ENCODE assay signal across 25 cellular contexts in genomic region chr14:34794217-34794616, GRCh38.
A peak's percentile ranks its signal among the peaks of the same experiment; 100 is the strongest.
DNase-seq lines count a peak whose midpoint lies in the region; ATAC-seq and TF ChIP-seq lines count a peak whose summit lies in the region.
"Had no signal": no experiment of that assay in that cellular context is flagged by ENCODE, and none has a peak within 500 bp of the region (broad histone marks: within the 10 kb centered on the region; RNA-seq: fewer than 3 reads in every experiment).

No MANE protein-coding gene starts in this region.

- H3K27ac ChIP-seq in CD4-positive, alpha-beta memory T cell (ENCODE audit: low read depth, low read length) = no peak overlapping the region
- no peak overlapping the region for H3K27ac ChIP-seq in breast epithelium
- H3K27ac ChIP-seq: testis, uterus, VCaP had no signal

- peaks cover 42 to 66% of the 10 kb centered on the region in 2 donors for H3K36me3 Mint-ChIP-seq in CD4-positive, alpha-beta memory T cell
- peaks cover 2% of the 10 kb centered on the region for H3K36me3 Mint-ChIP-seq in T-helper 17 cell (ENCODE audit: low read depth)
- H3K36me3 Mint-ChIP-seq in naive thymus-derived CD8-positive, alpha-beta T cell = peaks cover 5 to 79% (median 32%) of the 10 kb centered on the region in 3 donors

- H3K27me3 Mint-ChIP-seq in CD4-positive, alpha-beta memory T cell = no peaks in the 10 kb centered on the region
- no peaks in the 10 kb centered on the region for H3K27me3 Mint-ChIP-seq in T-helper 17 cell
- no peaks in the 10 kb centered on the region for H3K27me3 Mint-ChIP-seq in naive thymus-derived CD8-positive, alpha-beta T cell

- peaks cover 0 to 6% (median 3%) of the 10 kb centered on the region in 4 donors for H3K4me1 Mint-ChIP-seq in CD4-positive, alpha-beta memory T cell
- peaks cover 6% of the 10 kb centered on the region for H3K4me1 Mint-ChIP-seq in T-helper 17 cell
- peaks cover 0 to 15% (median 0%) of the 10 kb centered on the region in 4 donors for H3K4me1 Mint-ChIP-seq in naive thymus-derived CD8-positive, alpha-beta T cell
- H3K4me1 Mint-ChIP-seq: H9 had no signal

- H3K27ac Mint-ChIP-seq in CD4-positive, alpha-beta memory T cell = peak overlapping the region in 4 of 7 donors; percentile 14 to 65 (median 47)
- H3K27ac Mint-ChIP-seq in T-helper 17 cell = peak overlapping the region; percentile 51
- H3K27ac Mint-ChIP-seq in naive thymus-derived CD8-positive, alpha-beta T cell = peak overlapping the region in 6 of 10 donors; percentile 1 to 58 (median 37)
- H3K27ac Mint-ChIP-seq: activated naive CD4-positive, alpha-beta T cell treated with anti-CD3 and anti-CD28 coated beads for 36 hours; H9 had no signal

- TF ChIP-seq POLR2A in breast epithelium (IDR thresholded peaks at IDR 0.05) = no peak

- no peak for ATAC-seq in T-helper 17 cell
- no peak for ATAC-seq in naive thymus-derived CD8-positive, alpha-beta T cell
- ATAC-seq: stimulated activated naive CD8-positive, alpha-beta T cell treated with anti-CD3 and anti-CD28 coated beads, Interleukin-15, Interleukin-2, amounts not matched to agents 100 U/mL and 50 U/mL, for 24 hours had no signal

- peaks cover 20% of the 10 kb centered on the region for H3K36me3 ChIP-seq in CD4-positive, alpha-beta memory T cell (ENCODE audit: insufficient read depth, low read length)
- H3K36me3 ChIP-seq in breast epithelium = peaks cover under 1% of the 10 kb centered on the region
- H3K36me3 ChIP-seq: uterus had no signal

- no peak for DNase-seq in CD4-positive, alpha-beta memory T cell
- no peak for DNase-seq in T-helper 17 cell
- DNase-seq in fibroblast of pulmonary artery (ENCODE audit: low read depth) = peak; percentile 22
- DNase-seq in naive thymus-derived CD8-positive, alpha-beta T cell = no peak
- DNase-seq in NCI-H2029 (lab: John Stamatoyannopoulos, UW) = no peak
- DNase-seq in SK-N-DZ (ENCODE audit: low spot score) = no peak
- no peak for DNase-seq in stimulated activated CD4-positive, alpha-beta T cell treated with anti-CD3 and anti-CD28 coated beads, Interleukin-12 subunit alpha, Interleukin-12 subunit beta, amount 100 ng/mL, for 4 hours
- no peak for DNase-seq in breast epithelium (ENCODE audit: low spot score in 2 of 2)
- DNase-seq: activated CD4-positive, alpha-beta T cell treated with anti-CD3 and anti-CD28 coated beads for 4 hours; activated naive CD4-positive, alpha-beta T cell treated with anti-CD3 and anti-CD28 coated beads for 36 hours; activated T-cell treated with anti-CD3 and anti-CD28 coated beads, Interleukin-2, amount 50 U/mL, for 48 hours; anterior cingulate cortex; caudate nucleus; H9; kidney glomerular epithelial cell; NCI-H2081; NCI-H2227 treated with DMSO at 0.1 percent for 48 hours; NCI-H526 treated with DMSO at 0.1 percent for 48 hours; occipital lobe; SHP77; stimulated activated naive CD8-positive, alpha-beta T cell treated with anti-CD3 and anti-CD28 coated beads, Interleukin-15, Interleukin-2, amounts not matched to agents 100 U/mL and 50 U/mL, for 24 hours; T-helper 9 cell; testis; uterus had no signal

- H3K4me1 ChIP-seq in CD4-positive, alpha-beta memory T cell (ENCODE audit: insufficient read depth, low read length) = no peaks in the 10 kb centered on the region
- H3K4me1 ChIP-seq in breast epithelium = no peaks in the 10 kb centered on the region
- H3K4me1 ChIP-seq: testis, uterus had no signal

- no peak overlapping the region for H3K4me3 ChIP-seq in CD4-positive, alpha-beta memory T cell (ENCODE audit: low read length in 2 of 2)
- no peak overlapping the region for H3K4me3 ChIP-seq in fibroblast of pulmonary artery (replicated peaks; ENCODE audit: low read depth, low read length)
- H3K4me3 ChIP-seq in breast epithelium = no peak overlapping the region
- H3K4me3 ChIP-seq: testis, uterus had no signal

- no peaks in the 10 kb centered on the region for H3K9me3 Mint-ChIP-seq in CD4-positive, alpha-beta memory T cell
- no peaks in the 10 kb centered on the region for H3K9me3 Mint-ChIP-seq in naive thymus-derived CD8-positive, alpha-beta T cell
- H3K9me3 Mint-ChIP-seq: activated naive CD4-positive, alpha-beta T cell treated with anti-CD3 and anti-CD28 coated beads for 36 hours had no signal

- CTCF ChIA-PET in CD4-positive, alpha-beta memory T cell (lab: Charles Lee; ENCODE audit: partially characterized antibody) = no interaction called here

- H3K4me3 Mint-ChIP-seq in CD4-positive, alpha-beta memory T cell = no peak overlapping the region
- H3K4me3 Mint-ChIP-seq in T-helper 17 cell = no peak overlapping the region
- no peak overlapping the region for H3K4me3 Mint-ChIP-seq in naive thymus-derived CD8-positive, alpha-beta T cell
- H3K4me3 Mint-ChIP-seq: activated naive CD4-positive, alpha-beta T cell treated with anti-CD3 and anti-CD28 coated beads for 36 hours; H9 had no signal

- H3K9me3 ChIP-seq in CD4-positive, alpha-beta memory T cell (ENCODE audit: control insufficient read depth in 1 of 2, low read length in 2 of 2) = no peaks in the 10 kb centered on the region
- no peaks in the 10 kb centered on the region for H3K9me3 ChIP-seq in T-helper 17 cell (ENCODE audit: control insufficient read depth, low read length, poor library complexity, severe bottlenecking)
- H3K9me3 ChIP-seq in breast epithelium = no peaks in the 10 kb centered on the region
- H3K9me3 ChIP-seq: testis, uterus had no signal

- TF ChIP-seq CTCF in fibroblast of pulmonary artery (IDR thresholded peaks at IDR 0.05; ENCODE audit: low read length, missing control alignments) = no peak
- no peak for TF ChIP-seq CTCF in breast epithelium (IDR thresholded peaks at IDR 0.05)

- H3K27me3 ChIP-seq in CD4-positive, alpha-beta memory T cell (ENCODE audit: insufficient read depth, low read length) = no peaks in the 10 kb centered on the region
- no peaks in the 10 kb centered on the region for H3K27me3 ChIP-seq in breast epithelium
- H3K27me3 ChIP-seq: testis, uterus had no signal

- POLR2A ChIA-PET in CD4-positive, alpha-beta memory T cell (lab: Charles Lee; ENCODE audit: partially characterized antibody) = no interaction called here
- POLR2A ChIA-PET in naive thymus-derived CD8-positive, alpha-beta T cell (lab: Charles Lee) = interaction anchor here (0.6 kb wide), 1 partner anchor 95 kb away, joined by 5 read pairs; no protein-coding TSS in a partner anchor

- intact Hi-C loops in CD4-positive, alpha-beta memory T cell (cut with micrococcal nuclease) = no loop called here
- intact Hi-C loops in breast epithelium (cut with DNase I; ENCODE audit: low total_unique reads) = no loop called here
